Comparison of ENCODE assay signal across 11 cellular contexts in genomic region chr15:101296418-101297405, GRCh38. TPM values are rescaled to one million over a fixed set of nuclear protein-coding genes. Genes with fewer than 3 reads are reported as not detected.
DNase-seq lines count a peak whose midpoint lies in the region; ATAC-seq, FAIRE-seq and TF ChIP-seq lines count a peak whose summit lies in the region.
"Had no signal": no experiment of that assay in that cellular context is flagged by ENCODE, and none has a peak within 500 bp of the region (broad histone marks: within the 10 kb centered on the region; RNA-seq: fewer than 3 reads in every experiment).

No MANE protein-coding gene starts in this region.

- peaks cover 44% of the 10 kb centered on the region for H3K4me1 Mint-ChIP-seq in CD4-positive, alpha-beta T cell (ENCODE audit: low read depth)
- peaks cover 22 to 30% (median 24%) of the 10 kb centered on the region in 3 donors for H3K4me1 Mint-ChIP-seq in naive B cell

- no peak for TF ChIP-seq POLR2A in GM12878 (IDR thresholded peaks at IDR 0.05; ENCODE audit: low read depth, low read length)

- POLR2A ChIA-PET in CD4-positive, alpha-beta T cell (lab: Charles Lee) = interaction anchor here (0.6 to 3.8 kb wide), 4 partner anchors 9 to 345 kb away, joined by 3 to 28 read pairs (median 16); no protein-coding TSS in a partner anchor
- POLR2A ChIA-PET in GM12878 (lab: Charles Lee) = interaction anchor here (0.7 to 3.9 kb wide), 2 partner anchors 21 to 46 kb away, joined by 8 to 21 read pairs; no protein-coding TSS in a partner anchor

- no peak for ATAC-seq in CD4-positive, alpha-beta T cell (ENCODE audit: poor library complexity)
- ATAC-seq in GM12878 (no peak), naive B cell (ENCODE audit: low read depth in 2 of 2) (no peak), GM19023 (IDR thresholded peaks at IDR 0.05; ENCODE audit: unreplicated experiment) (no peak)

- no peak for TF ChIP-seq CTCF in CD4-positive, alpha-beta T cell (IDR thresholded peaks at IDR 0.05)
- TF ChIP-seq CTCF in GM12878 (IDR thresholded peaks at IDR 0.05 in 2 of 3, conservative IDR thresholded peaks at IDR 0.05 in 1 of 3; ENCODE audit: control insufficient read depth in 2 of 3, extremely low read depth in 1 of 3, insufficient read depth in 1 of 3, low read depth in 3 of 3, low read length in 3 of 3) (no peak), BE2C (IDR thresholded peaks at IDR 0.05; ENCODE audit: low read depth, low read length) (no peak)

- H3K9me3 Mint-ChIP-seq in CD4-positive, alpha-beta T cell = no peaks in the 10 kb centered on the region
- H3K9me3 Mint-ChIP-seq in naive B cell = no peaks in the 10 kb centered on the region

- FAIRE-seq in GM12878 (lab: Jason Lieb, UNC) = no peak
- FAIRE-seq: colon had no signal

- H3K4me1 ChIP-seq in GM12878 (ENCODE audit: control insufficient read depth, insufficient read depth, low read length) = peaks cover 8% of the 10 kb centered on the region
- H3K4me1 ChIP-seq in BE2C = no peaks in the 10 kb centered on the region

- peak overlapping the region; percentile 98 for H3K27ac Mint-ChIP-seq in CD4-positive, alpha-beta T cell
- peak overlapping the region in 1 of 6 donors; percentile 90 for H3K27ac Mint-ChIP-seq in naive B cell

- in situ Hi-C loops in GM12878 (cut with MboI) = no loop called here

- no peak for DNase-seq in CD4-positive, alpha-beta T cell
- no peak for DNase-seq in Jurkat, Clone E6-1 (ENCODE audit: low read depth, low spot score)
- DNase-seq in GM12878 (ENCODE audit: low read depth, low spot score) (no peak), naive B cell (no peak), hepatic stellate cell (ENCODE audit: low spot score) (no peak), BE2C (no peak)
- no peak for DNase-seq in stimulated activated CD4-positive, alpha-beta T cell treated with anti-CD3 and anti-CD28 coated beads, Interleukin-2, amount 100 ng/mL, for 48 hours
- DNase-seq: KG1, mucosa of descending colon had no signal

- SMC1A ChIA-PET in GM12878 (lab: Charles Lee; ENCODE audit: uncharacterized antibody, unreplicated experiment) = interaction anchor here (0.8 to 3.6 kb wide), 2 partner anchors 38 to 345 kb away, joined by 3 to 30 read pairs; no protein-coding TSS in a partner anchor

- H3K9me3 ChIP-seq in CD4-positive, alpha-beta T cell (ENCODE audit: control insufficient read depth, low read length) = no peaks in the 10 kb centered on the region
- H3K9me3 ChIP-seq in GM12878 (replicated peaks; ENCODE audit: control insufficient read depth, insufficient read depth, low read length) (no peaks in the 10 kb centered on the region), BE2C (no peaks in the 10 kb centered on the region)
- H3K9me3 ChIP-seq: mucosa of descending colon had no signal

- 85% methylated on average over 8 of the region's 9 CpGs for WGBS in GM12878 (ENCODE audit: insufficient coverage, insufficient replicate concordance, low lambda C conversion rate, missing lambda C conversion rate)

- RAD21 ChIA-PET in GM12878 (lab: Charles Lee; ENCODE audit: unreplicated experiment) = interaction anchor here (1.0 to 5.6 kb wide), 2 partner anchors 38 to 345 kb away, joined by 4 to 23 read pairs; no protein-coding TSS in a partner anchor

- CTCF ChIA-PET in CD4-positive, alpha-beta T cell (lab: Charles Lee) = interaction anchor here (0.7 kb wide), 1 partner anchor 435 kb away, joined by 5 read pairs; no protein-coding TSS in a partner anchor
- CTCF ChIA-PET in GM12878 (lab: Yijun Ruan, JAX) = interaction anchor here (0.6 to 8.5 kb wide), 10 partner anchors 12 to 358 kb away, joined by 3 to 93 read pairs (median 5); no protein-coding TSS in a partner anchor

- TF ChIP-seq RAD21 in GM12878 (IDR thresholded peaks at IDR 0.05; ENCODE audit: insufficient read depth, low read depth, low read length) = no peak

- H4K20me1 ChIP-seq in GM12878 (ENCODE audit: control insufficient read depth, insufficient read depth) = no peaks in the 10 kb centered on the region

- H3K27me3 Mint-ChIP-seq in CD4-positive, alpha-beta T cell = no peaks in the 10 kb centered on the region
- no peaks in the 10 kb centered on the region for H3K27me3 Mint-ChIP-seq in naive B cell

- H3K27me3 ChIP-seq in CD4-positive, alpha-beta T cell (ENCODE audit: control insufficient read depth, insufficient read depth, low read length) = no peaks in the 10 kb centered on the region
- H3K27me3 ChIP-seq in GM12878 (replicated peaks in 1 of 2; ENCODE audit: control insufficient read depth in 2 of 2, insufficient read depth in 2 of 2, low read length in 1 of 2) (no peaks in the 10 kb centered on the region), BE2C (no peaks in the 10 kb centered on the region)

- peak overlapping the region; percentile 64; the same call in 1 of the 2 replicates for H3K4me3 ChIP-seq in Jurkat, Clone E6-1 (ENCODE audit: low read length)
- H3K4me3 ChIP-seq in GM12878 = peak overlapping the region; percentile 87; the same call in 1 of the 2 replicates
- H3K4me3 ChIP-seq in BE2C (ENCODE audit: low read depth, low read length) = no peak overlapping the region
- H3K4me3 ChIP-seq: mucosa of descending colon had no signal

- H3K36me3 ChIP-seq in GM12878 (ENCODE audit: control insufficient read depth in 2 of 2, insufficient read depth in 2 of 2, low read length in 1 of 2) (peaks cover 0 to 2% of the 10 kb centered on the region in 2 experiments; a peak in 1 of 4 replicates), BE2C (peaks cover 15% of the 10 kb centered on the region)

- BruUV-seq in GM12878 (replicated peaks; lab: Mats Ljungman, UMichigan) = no TSS peak

- H3K27ac ChIP-seq in CD4-positive, alpha-beta T cell (ENCODE audit: low read depth, low read length) = no peak overlapping the region
- H3K27ac ChIP-seq in GM12878 (ENCODE audit: control insufficient read depth, insufficient read depth) = no peak overlapping the region

- peak overlapping the region; percentile 100 for H3K4me3 Mint-ChIP-seq in CD4-positive, alpha-beta T cell
- peak overlapping the region; percentile 21 to 99 (median 95) for H3K4me3 Mint-ChIP-seq in naive B cell

- H2AFZ ChIP-seq in GM12878 (ENCODE audit: control insufficient read depth, low read depth, low read length) = no peak overlapping the region; the same call in 1 of the 2 replicates

- H3K9ac ChIP-seq in GM12878 (ENCODE audit: control insufficient read depth, insufficient read depth, low read length) = no peak overlapping the region

- TF ChIP-seq EP300 in GM12878 (IDR thresholded peaks at IDR 0.05; ENCODE audit: borderline replicate concordance in 1 of 2, control insufficient read depth in 1 of 2, low read depth in 2 of 2, low read length in 2 of 2) = no peak

- H3K79me2 ChIP-seq in GM12878 (ENCODE audit: control insufficient read depth, insufficient read depth, low read length) = peaks cover 40% of the 10 kb centered on the region

- intact Hi-C loops in CD4-positive, alpha-beta T cell (cut with DNase I, micrococcal nuclease) = loop anchor here in 1 of 2 experiments (5.0 to 10.0 kb wide), 2 partner anchors 36 to 1372 kb away; no protein-coding TSS in a partner anchor
- intact Hi-C loops in GM12878 (cut with micrococcal nuclease; ENCODE audit: unreplicated experiment) = no loop called here

- peak overlapping the region; percentile 96 for H3K4me2 ChIP-seq in GM12878 (ENCODE audit: control insufficient read depth, insufficient read depth)

- peaks cover 37% of the 10 kb centered on the region for H3K36me3 Mint-ChIP-seq in CD4-positive, alpha-beta T cell (ENCODE audit: low read depth)
- H3K36me3 Mint-ChIP-seq in naive B cell = peaks cover 0 to 1% of the 10 kb centered on the region in 2 donors

RNA-seq across cellular contexts. Expression of gene SNRPA1, which starts 1.7 kb away (rescaled TPM):
- total RNA-seq in CD4-positive, alpha-beta T cell = 100 to 1,000 TPM; 214 to 222 TPM
- polyA plus RNA-seq in Jurkat, Clone E6-1 (2012; ENCODE audit: insufficient read depth, insufficient read length) = 302 TPM
- 112 TPM in 2 replicates for total RNA-seq in GM12878 (2013; cell fraction: nucleolus; rRNA removed)
- 88.4 and 95.1 TPM in 2 replicates for total RNA-seq in GM12878 (2014; rRNA removed)
- 54.3 and 59.9 TPM in 2 replicates for total RNA-seq in GM12878 (2014; rRNA removed; fragmentation: Illumina TruSeq; extraction: Trizol)
- 117 and 126 TPM in 2 replicates for total RNA-seq in GM12878 (2021)
- 149 TPM for polyA plus RNA-seq in GM12878 (2011; ENCODE audit: low read depth)
- 267 and 344 TPM in 2 replicates for polyA plus RNA-seq in GM12878 (2011; rRNA removed)
- polyA plus RNA-seq in GM12878 (2011; cell fraction: cytosol; rRNA removed) = 146 and 176 TPM in 2 replicates
- 172 and 183 TPM in 2 replicates for polyA plus RNA-seq in GM12878 (2011; cell fraction: nucleus; rRNA removed)
- polyA plus RNA-seq in GM12878 (2012) = 111 and 176 TPM in 2 replicates
- 138 and 154 TPM in 2 replicates for polyA plus RNA-seq in GM12878 (2014; fragmentation: Illumina TruSeq; extraction: Trizol)
- polyA plus RNA-seq in GM12878 (2014; fragmentation: Nextera tagmentation; extraction: Ambion mirVana) = 100 to 1,000 TPM; 174 to 238 TPM
- polyA plus RNA-seq in GM12878 (2014; rRNA removed) = 123 and 149 TPM in 2 replicates
- polyA plus RNA-seq in GM12878 (2016; fragmentation: Nextera tagmentation; extraction: Ambion mirVana) = 100 to 1,000 TPM; 240 to 258 TPM
- 55.1 and 81.8 TPM in 2 replicates for polyA minus RNA-seq in GM12878 (2011; rRNA and poly(A)+ RNA removed)
- 42.9 and 46.5 TPM in 2 replicates for polyA minus RNA-seq in GM12878 (2011; cell fraction: cytosol; rRNA and poly(A)+ RNA removed)
- polyA minus RNA-seq in GM12878 (2011; cell fraction: nucleus; rRNA and poly(A)+ RNA removed) = 27.8 and 38.6 TPM in 2 replicates
- 10 to 100 TPM; 60.4 to 74.7 (median 66.6) TPM for polyA plus RNA-seq in naive B cell (ENCODE audit: low read depth in 6 of 6)
- polyA plus RNA-seq in BE2C (2012; ENCODE audit: insufficient read depth, insufficient read length, low read depth) = 255 TPM

RNA-seq across cellular contexts. Expression of gene SELENOS, which starts 19.4 kb away (rescaled TPM):
- total RNA-seq in CD4-positive, alpha-beta T cell = 10 to 100 TPM; 41.7 to 48.5 TPM
- 41.5 TPM for polyA plus RNA-seq in Jurkat, Clone E6-1 (2012; ENCODE audit: insufficient read depth, insufficient read length)
- total RNA-seq in GM12878 (2013; cell fraction: nucleolus; rRNA removed) = 50.5 and 66.2 TPM in 2 replicates
- total RNA-seq in GM12878 (2014; rRNA removed) (30.7 and 36.4 TPM in 2 replicates), GM12878 (2014; rRNA removed; fragmentation: Illumina TruSeq; extraction: Trizol) (35.7 and 37.8 TPM in 2 replicates), GM12878 (2021) (29.0 and 33.4 TPM in 2 replicates)
- polyA plus RNA-seq in GM12878 (2011; ENCODE audit: low read depth) = 37.2 TPM
- polyA plus RNA-seq in GM12878 (2011; rRNA removed) (62.9 and 73.8 TPM in 2 replicates), GM12878 (2014; fragmentation: Illumina TruSeq; extraction: Trizol) (34.9 and 35.8 TPM in 2 replicates), GM12878 (2014; fragmentation: Nextera tagmentation; extraction: Ambion mirVana) (10 to 100 TPM; 25.8 to 36.7 TPM), GM12878 (2014; rRNA removed) (39.4 and 48.7 TPM in 2 replicates), GM12878 (2016; fragmentation: Nextera tagmentation; extraction: Ambion mirVana) (10 to 100 TPM; 87.9 to 90.1 TPM), naive B cell (ENCODE audit: low read depth in 6 of 6) (10 to 100 TPM; 25.7 to 49.7 (median 40.0) TPM)
- polyA plus RNA-seq in GM12878 (2011; cell fraction: cytosol; rRNA removed) = 43.7 and 45.0 TPM in 2 replicates
- 30.2 and 33.3 TPM in 2 replicates for polyA plus RNA-seq in GM12878 (2011; cell fraction: nucleus; rRNA removed)
- 42.4 and 44.3 TPM in 2 replicates for polyA plus RNA-seq in GM12878 (2012)
- 27.9 and 31.7 TPM in 2 replicates for polyA minus RNA-seq in GM12878 (2011; rRNA and poly(A)+ RNA removed)
- polyA minus RNA-seq in GM12878 (2011; cell fraction: cytosol; rRNA and poly(A)+ RNA removed) = 7.9 and 8.7 TPM in 2 replicates
- polyA minus RNA-seq in GM12878 (2011; cell fraction: nucleus; rRNA and poly(A)+ RNA removed) = 25.0 and 38.4 TPM in 2 replicates
- polyA plus RNA-seq in BE2C (2012; ENCODE audit: insufficient read depth, insufficient read length, low read depth) = 83.3 TPM

RNA-seq across cellular contexts. Expression of gene CHSY1, which starts 44.9 kb away (rescaled TPM):
- total RNA-seq in CD4-positive, alpha-beta T cell = 1 to 10 TPM; 5.8 to 6.7 TPM
- 22.0 TPM for polyA plus RNA-seq in Jurkat, Clone E6-1 (2012; ENCODE audit: insufficient read depth, insufficient read length)
- total RNA-seq in GM12878 (2013; cell fraction: nucleolus; rRNA removed) = 82.5 and 96.0 TPM in 2 replicates
- 9.8 and 11.1 TPM in 2 replicates for total RNA-seq in GM12878 (2014; rRNA removed)
- total RNA-seq in GM12878 (2014; rRNA removed; fragmentation: Illumina TruSeq; extraction: Trizol) = 14.2 and 14.7 TPM in 2 replicates
- total RNA-seq in GM12878 (2021) = 17.5 and 17.8 TPM in 2 replicates
- 7.5 TPM for polyA plus RNA-seq in GM12878 (2011; ENCODE audit: low read depth)
- polyA plus RNA-seq in GM12878 (2011; rRNA removed) = 31.2 and 41.1 TPM in 2 replicates
- polyA plus RNA-seq in GM12878 (2011; cell fraction: cytosol; rRNA removed) = 17.9 and 23.9 TPM in 2 replicates
- 19.2 and 19.8 TPM in 2 replicates for polyA plus RNA-seq in GM12878 (2011; cell fraction: nucleus; rRNA removed)
- polyA plus RNA-seq in GM12878 (2012) = 7.4 and 12.5 TPM in 2 replicates
- 16.1 and 18.9 TPM in 2 replicates for polyA plus RNA-seq in GM12878 (2014; fragmentation: Illumina TruSeq; extraction: Trizol)
- 10 to 100 TPM in 1 of 2 experiments, 1 to 10 TPM in 1; 5.1 to 10.0 TPM for polyA plus RNA-seq in GM12878 (2014; fragmentation: Nextera tagmentation; extraction: Ambion mirVana)
- 10.8 and 11.0 TPM in 2 replicates for polyA plus RNA-seq in GM12878 (2014; rRNA removed)
- 1 to 10 TPM; 1.4 to 1.8 TPM for polyA plus RNA-seq in GM12878 (2016; fragmentation: Nextera tagmentation; extraction: Ambion mirVana)
- polyA minus RNA-seq in GM12878 (2011; rRNA and poly(A)+ RNA removed) = 36.3 and 39.7 TPM in 2 replicates
- polyA minus RNA-seq in GM12878 (2011; cell fraction: cytosol; rRNA and poly(A)+ RNA removed) = 14.3 and 16.0 TPM in 2 replicates
- 13.2 and 20.8 TPM in 2 replicates for polyA minus RNA-seq in GM12878 (2011; cell fraction: nucleus; rRNA and poly(A)+ RNA removed)
- polyA plus RNA-seq in naive B cell (ENCODE audit: low read depth in 6 of 6) = 1 to 10 TPM; 2.0 to 3.7 (median 2.5) TPM
- polyA plus RNA-seq in BE2C (2012; ENCODE audit: insufficient read depth, insufficient read length, low read depth) = 51.3 TPM
